Comparison of ENCODE assay signal across 8 cellular contexts in genomic region chr5:6634327-6634713, GRCh38. TPM values are rescaled to one million over a fixed set of nuclear protein-coding genes. Genes with fewer than 3 reads are reported as not detected.
DNase-seq lines count a peak whose midpoint lies in the region; ATAC-seq and TF ChIP-seq lines count a peak whose summit lies in the region.

No MANE protein-coding gene starts in this region.

- H3K9me3 ChIP-seq in DND-41 (ENCODE audit: insufficient read depth, low read length, severe bottlenecking) (no peaks in the 10 kb centered on the region), iPS DF 6.9 (ENCODE audit: control insufficient read depth, insufficient read depth, low read length) (no peaks in the 10 kb centered on the region), thoracic aorta (no peaks in the 10 kb centered on the region)

- peaks cover 60% of the 10 kb centered on the region for H3K79me2 ChIP-seq in DND-41 (ENCODE audit: insufficient read depth, low read length)

- peaks cover 34% of the 10 kb centered on the region for H3K36me3 Mint-ChIP-seq in activated B cell treated with CpG ODN at 0.5 μM for 24 hours (ENCODE audit: low read depth)

- TF ChIP-seq CTCF in DND-41 (IDR thresholded peaks at IDR 0.05; ENCODE audit: borderline replicate concordance, extremely low read depth, low read length, poor library complexity, severe bottlenecking): no peak
- TF ChIP-seq CTCF in activated B cell treated with CpG ODN at 0.5 μM for 24 hours (IDR thresholded peaks at IDR 0.05): no peak
- no peak for TF ChIP-seq CTCF in thoracic aorta (IDR thresholded peaks at IDR 0.05)

- H3K4me2 ChIP-seq in DND-41 (ENCODE audit: insufficient read depth, low read length): peak overlapping the region; percentile 87

- CTCF ChIA-PET in activated B cell treated with CpG ODN at 0.5 μM for 24 hours (lab: Charles Lee): interaction anchor here (1.0 to 1.4 kb wide), 2 partner anchors 27 to 111 kb away, joined by 3 read pairs; no protein-coding TSS in a partner anchor

- H3K9ac ChIP-seq in DND-41 (ENCODE audit: low read depth, low read length): peak overlapping the region; percentile 80

- no peak for DNase-seq in DND-41
- peak; percentile 13 for DNase-seq in HuH-7 (ENCODE audit: low spot score)
- DNase-seq in activated B cell treated with CpG ODN at 0.5 μM for 24 hours: no peak
- DNase-seq in iPS DF 6.9 (ENCODE audit: low read depth, low spot score): no peak
- no peak for DNase-seq in thoracic aorta (ENCODE audit: low spot score)
- no peak for DNase-seq in cortex of kidney (lab: John Stamatoyannopoulos, UW)
- DNase-seq in H4 (ENCODE audit: low spot score): no peak

- H3K27ac ChIP-seq in DND-41 (ENCODE audit: low read length) (no peak overlapping the region), iPS DF 6.9 (ENCODE audit: low read length) (no peak overlapping the region), thoracic aorta (no peak overlapping the region)

- POLR2A ChIA-PET in activated B cell treated with CpG ODN at 0.5 μM for 24 hours (lab: Charles Lee): interaction anchor here (0.6 to 2.8 kb wide), 7 partner anchors 18 to 256 kb away, joined by 3 to 22 read pairs (median 3); partner anchors contain the start of genes MED10 and TENT4A

- H3K27ac Mint-ChIP-seq in activated B cell treated with CpG ODN at 0.5 μM for 24 hours: peak overlapping the region; percentile 63

- intact Hi-C loops in activated B cell treated with CpG ODN at 0.5 μM for 24 hours (cut with micrococcal nuclease): loop anchor here (5.0 kb wide), 1 partner anchor 1233 kb away; the partner anchor contains the start of genes FASTKD3 and MTRR

- no CpG with 5 or more reads among the region's 5 CpGs for WGBS in iPS DF 6.9 (ENCODE audit: insufficient coverage, insufficient read length)

- H4K20me1 ChIP-seq in DND-41 (ENCODE audit: insufficient read depth, low read length): peaks cover 33% of the 10 kb centered on the region

- H3K27me3 ChIP-seq in DND-41 (ENCODE audit: insufficient read depth, low read length, poor library complexity) (no peaks in the 10 kb centered on the region), iPS DF 6.9 (ENCODE audit: control insufficient read depth, insufficient read depth, low read length) (no peaks in the 10 kb centered on the region), thoracic aorta (replicated peaks; ENCODE audit: insufficient read depth) (no peaks in the 10 kb centered on the region)

- no peaks in the 10 kb centered on the region for H3K27me3 Mint-ChIP-seq in activated B cell treated with CpG ODN at 0.5 μM for 24 hours

- peaks cover 40% of the 10 kb centered on the region for H3K4me1 Mint-ChIP-seq in activated B cell treated with CpG ODN at 0.5 μM for 24 hours

- ATAC-seq in DND-41 (ENCODE audit: insufficient read depth, low read depth) (no peak), activated B cell treated with CpG ODN at 0.5 μM for 24 hours (ENCODE audit: low read depth) (no peak), thoracic aorta (ENCODE audit: insufficient number of reproducible peaks, low FRiP score, low read depth) (no peak), GM18517 (IDR thresholded peaks at IDR 0.05; ENCODE audit: unreplicated experiment) (no peak)

- no peaks in the 10 kb centered on the region for H3K9me3 Mint-ChIP-seq in activated B cell treated with CpG ODN at 0.5 μM for 24 hours

- H3K4me3 ChIP-seq in DND-41 (ENCODE audit: low read depth in 1 of 2, low read length in 2 of 2) (peak overlapping the region in 1 of 2 experiments; percentile 75; a peak in 2 of 4 replicates), iPS DF 6.9 (ENCODE audit: low read length) (peak overlapping the region; percentile 17; the same call in 1 of the 2 replicates), thoracic aorta (peak overlapping the region; percentile 90)

- peaks cover 43% of the 10 kb centered on the region for H3K4me1 ChIP-seq in DND-41 (ENCODE audit: insufficient read depth, low read length)
- H3K4me1 ChIP-seq in iPS DF 6.9 (ENCODE audit: control insufficient read depth, insufficient read depth, low read length): no peaks in the 10 kb centered on the region; the same call in 1 of the 2 replicates
- H3K4me1 ChIP-seq in thoracic aorta (ENCODE audit: control insufficient read depth in 1 of 2, low read depth in 2 of 2): peaks cover 8 to 22% of the 10 kb centered on the region in 2 donors

- H2AFZ ChIP-seq in DND-41 (ENCODE audit: low read depth, low read length): no peak overlapping the region

- H3K36me3 ChIP-seq in DND-41 (ENCODE audit: insufficient read depth, low read length) (peaks cover 25% of the 10 kb centered on the region), iPS DF 6.9 (ENCODE audit: control insufficient read depth, insufficient read depth, low read length) (peaks cover 5% of the 10 kb centered on the region; the same call in 1 of the 2 replicates), thoracic aorta (peaks cover 2% of the 10 kb centered on the region)

- H3K4me3 Mint-ChIP-seq in activated B cell treated with CpG ODN at 0.5 μM for 24 hours: peak overlapping the region; percentile 92

RNA-seq across cellular contexts. Expression of gene SRD5A1, which starts 1.1 kb away (rescaled TPM):
- total RNA-seq in activated B cell treated with CpG ODN at 0.5 μM for 24 hours: 11.5 and 14.8 TPM in 2 replicates
- 1 to 10 TPM; 7.6 to 8.5 TPM for total RNA-seq in thoracic aorta
- total RNA-seq in H4 (2014; rRNA removed; shearing (Covaris generic)): 23.2 and 34.9 TPM in 2 replicates

RNA-seq across cellular contexts. Expression of gene NSUN2, which starts 1.5 kb away (rescaled TPM):
- 86.4 and 93.3 TPM in 2 replicates for total RNA-seq in activated B cell treated with CpG ODN at 0.5 μM for 24 hours
- 10 to 100 TPM; 42.2 to 52.6 TPM for total RNA-seq in thoracic aorta
- 53.5 and 63.2 TPM in 2 replicates for total RNA-seq in H4 (2014; rRNA removed; shearing (Covaris generic))
